Comparison of ENCODE assay signal across 27 cellular contexts in genomic region chr2:8737571-8738175, GRCh38. TPM values are rescaled to one million over a fixed set of nuclear protein-coding genes. Genes with fewer than 3 reads are reported as not detected.
DNase-seq lines count a peak whose midpoint lies in the region; ATAC-seq, FAIRE-seq and TF ChIP-seq lines count a peak whose summit lies in the region.
"Had no signal": no experiment of that assay in that cellular context is flagged by ENCODE, and none has a peak within 500 bp of the region (broad histone marks: within the 10 kb centered on the region; RNA-seq: fewer than 3 reads in every experiment).

No MANE protein-coding gene starts in this region.

- no peaks in the 10 kb centered on the region for H3K4me1 Mint-ChIP-seq in activated naive CD4-positive, alpha-beta T cell treated with anti-CD3 and anti-CD28 coated beads, Interleukin-2, amount 50 U/mL, for 24 hours
- H3K4me1 Mint-ChIP-seq in activated naive CD4-positive, alpha-beta T cell treated with anti-CD3 and anti-CD28 coated beads for 36 hours (ENCODE audit: low read depth), result no peaks in the 10 kb centered on the region
- H3K4me1 Mint-ChIP-seq in stimulated activated memory B cell treated with anti-CD40 and anti-IgM and Interleukin-4, amounts not matched to agents 10 μg/mL and 1 μg/mL and 100 μg/mL, for 72 hours, result no peaks in the 10 kb centered on the region
- H3K4me1 Mint-ChIP-seq: endodermal cell, natural killer cell, T-cell had no signal

- H3K36me3 ChIP-seq in skeletal muscle satellite cell (ENCODE audit: insufficient read depth, low read length) (peaks cover 34% of the 10 kb centered on the region), BE2C (peaks cover 12% of the 10 kb centered on the region)

- no peak overlapping the region for H3K9ac ChIP-seq in skeletal muscle satellite cell (ENCODE audit: low read depth, low read length)

- peak; percentile 2 for FAIRE-seq in RCC 7860 (lab: Jason Lieb, UNC)
- FAIRE-seq in endometrium (lab: Jason Lieb, UNC), result peak; percentile 97
- FAIRE-seq in urothelium cell line (lab: Jason Lieb, UNC), result no peak
- FAIRE-seq: HTR-8/SVneo had no signal

- H3K4me3 Mint-ChIP-seq in activated naive CD4-positive, alpha-beta T cell treated with anti-CD3 and anti-CD28 coated beads, Interleukin-2, amount 50 U/mL, for 24 hours, result no peak overlapping the region
- H3K4me3 Mint-ChIP-seq in activated naive CD4-positive, alpha-beta T cell treated with anti-CD3 and anti-CD28 coated beads for 36 hours, result no peak overlapping the region
- H3K4me3 Mint-ChIP-seq in stimulated activated memory B cell treated with anti-CD40 and anti-IgM and Interleukin-4, amounts not matched to agents 10 μg/mL and 1 μg/mL and 100 μg/mL, for 72 hours, result no peak overlapping the region
- H3K4me3 Mint-ChIP-seq: CD4-positive, alpha-beta T cell; endodermal cell; natural killer cell; T-cell; type B pancreatic cell had no signal

- no peak for DNase-seq in activated naive CD4-positive, alpha-beta T cell treated with anti-CD3 and anti-CD28 coated beads for 36 hours
- DNase-seq in RCC 7860 (ENCODE audit: low spot score), result no peak
- DNase-seq in urothelium cell line (ENCODE audit: low spot score), result no peak
- no peak for DNase-seq in BE2C
- DNase-seq: activated CD4-positive, alpha-beta T cell treated with anti-CD3 and anti-CD28 coated beads for 4 hours; CD4-positive, alpha-beta T cell; DMS 273 treated with DMSO at 0.1 percent for 48 hours; endodermal cell; GDM1; Karpas-422; left colon; natural killer cell; NCI-H1092; NCI-H1930; NCI-H2227 treated with DMSO at 0.1 percent for 48 hours; NCI-H748 treated with DMSO at 0.1 percent for 48 hours; PC-3; SHP77 treated with DMSO at 0.1 percent for 48 hours; T-cell had no signal

- TF ChIP-seq CTCF in BE2C (IDR thresholded peaks at IDR 0.05; ENCODE audit: low read depth, low read length), result no peak

- H3K27ac Mint-ChIP-seq in activated naive CD4-positive, alpha-beta T cell treated with anti-CD3 and anti-CD28 coated beads, Interleukin-2, amount 50 U/mL, for 24 hours, result peak overlapping the region; percentile 31
- H3K27ac Mint-ChIP-seq in activated naive CD4-positive, alpha-beta T cell treated with anti-CD3 and anti-CD28 coated beads for 36 hours, result no peak overlapping the region
- H3K27ac Mint-ChIP-seq in stimulated activated memory B cell treated with anti-CD40 and anti-IgM and Interleukin-4, amounts not matched to agents 10 μg/mL and 1 μg/mL and 100 μg/mL, for 72 hours, result no peak overlapping the region
- H3K27ac Mint-ChIP-seq: activated T-helper 2 cell treated with anti-CD3 and anti-CD28 coated beads, Interferon-gamma antibody, Interleukin-2, Interleukin-4, amounts not matched to agents 10 μg/mL and 5 μg/mL and 100 μg/mL, durations not matched to agents 14 hours and 24 hours and 36 hours; CD4-positive, alpha-beta T cell; endodermal cell; natural killer cell; T-cell; type B pancreatic cell had no signal

- no peak overlapping the region for H3K4me3 ChIP-seq in skeletal muscle satellite cell (ENCODE audit: low read length)
- H3K4me3 ChIP-seq in BE2C (ENCODE audit: low read depth, low read length), result no peak overlapping the region
- H3K4me3 ChIP-seq: coronary artery had no signal

- H3K4me1 ChIP-seq in skeletal muscle satellite cell (ENCODE audit: control insufficient read depth, insufficient read depth, low read length) (peaks cover 11% of the 10 kb centered on the region), BE2C (peaks cover 6% of the 10 kb centered on the region)

- H3K9me3 ChIP-seq in skeletal muscle satellite cell (replicated peaks; ENCODE audit: low read length) (no peaks in the 10 kb centered on the region), BE2C (no peaks in the 10 kb centered on the region)

- no peak for ATAC-seq in stimulated activated memory B cell treated with anti-CD40 and anti-IgM and Interleukin-4, amounts not matched to agents 10 μg/mL and 1 μg/mL and 100 μg/mL, for 72 hours
- ATAC-seq: left colon, natural killer cell, PC-3, T-cell had no signal

- H3K27me3 ChIP-seq in skeletal muscle satellite cell (ENCODE audit: control insufficient read depth, insufficient read depth, low read length) (no peaks in the 10 kb centered on the region), BE2C (no peaks in the 10 kb centered on the region)

- H3K9me3 Mint-ChIP-seq in activated naive CD4-positive, alpha-beta T cell treated with anti-CD3 and anti-CD28 coated beads, Interleukin-2, amount 50 U/mL, for 24 hours, result no peaks in the 10 kb centered on the region
- no peaks in the 10 kb centered on the region for H3K9me3 Mint-ChIP-seq in activated naive CD4-positive, alpha-beta T cell treated with anti-CD3 and anti-CD28 coated beads for 36 hours
- no peaks in the 10 kb centered on the region for H3K9me3 Mint-ChIP-seq in stimulated activated memory B cell treated with anti-CD40 and anti-IgM and Interleukin-4, amounts not matched to agents 10 μg/mL and 1 μg/mL and 100 μg/mL, for 72 hours
- H3K9me3 Mint-ChIP-seq: activated T-helper 2 cell treated with anti-CD3 and anti-CD28 coated beads, Interferon-gamma antibody, Interleukin-2, Interleukin-4, amounts not matched to agents 10 μg/mL and 5 μg/mL and 100 μg/mL, durations not matched to agents 14 hours and 24 hours and 36 hours; CD4-positive, alpha-beta T cell; endodermal cell; natural killer cell; T-cell; type B pancreatic cell had no signal

- peak overlapping the region; percentile 38 for H3K4me2 ChIP-seq in skeletal muscle satellite cell (ENCODE audit: low read length)

- H3K36me3 Mint-ChIP-seq in activated naive CD4-positive, alpha-beta T cell treated with anti-CD3 and anti-CD28 coated beads, Interleukin-2, amount 50 U/mL, for 24 hours, result peaks cover 7% of the 10 kb centered on the region
- peaks cover 9% of the 10 kb centered on the region for H3K36me3 Mint-ChIP-seq in activated naive CD4-positive, alpha-beta T cell treated with anti-CD3 and anti-CD28 coated beads for 36 hours (ENCODE audit: low read depth)
- peaks cover 28% of the 10 kb centered on the region for H3K36me3 Mint-ChIP-seq in stimulated activated memory B cell treated with anti-CD40 and anti-IgM and Interleukin-4, amounts not matched to agents 10 μg/mL and 1 μg/mL and 100 μg/mL, for 72 hours

- CTCF ChIA-PET in activated naive CD4-positive, alpha-beta T cell treated with anti-CD3 and anti-CD28 coated beads for 36 hours (lab: Charles Lee), result no interaction called here

- intact Hi-C loops in activated naive CD4-positive, alpha-beta T cell treated with anti-CD3 and anti-CD28 coated beads for 36 hours (cut with micrococcal nuclease), result no loop called here

- H3K27me3 Mint-ChIP-seq in activated naive CD4-positive, alpha-beta T cell treated with anti-CD3 and anti-CD28 coated beads, Interleukin-2, amount 50 U/mL, for 24 hours, result no peaks in the 10 kb centered on the region
- H3K27me3 Mint-ChIP-seq in activated naive CD4-positive, alpha-beta T cell treated with anti-CD3 and anti-CD28 coated beads for 36 hours (ENCODE audit: low read depth), result no peaks in the 10 kb centered on the region
- no peaks in the 10 kb centered on the region for H3K27me3 Mint-ChIP-seq in stimulated activated memory B cell treated with anti-CD40 and anti-IgM and Interleukin-4, amounts not matched to agents 10 μg/mL and 1 μg/mL and 100 μg/mL, for 72 hours
- H3K27me3 Mint-ChIP-seq: CD4-positive, alpha-beta T cell; T-cell; type B pancreatic cell had no signal

RNA-seq across cellular contexts. Expression of gene ID2, which starts 55.8 kb away (rescaled TPM):
- 10 to 100 TPM; 73.9 to 81.9 TPM for total RNA-seq in activated naive CD4-positive, alpha-beta T cell treated with anti-CD3 and anti-CD28 coated beads for 36 hours
- total RNA-seq in skeletal muscle satellite cell (2012; rRNA removed), result 81.1 and 89.3 TPM in 2 replicates
- polyA plus RNA-seq in BE2C (2012; ENCODE audit: insufficient read depth, insufficient read length, low read depth), result 210 TPM
